Comparison of ENCODE assay signal across 1 cellular context in the genomic region with DNA sequence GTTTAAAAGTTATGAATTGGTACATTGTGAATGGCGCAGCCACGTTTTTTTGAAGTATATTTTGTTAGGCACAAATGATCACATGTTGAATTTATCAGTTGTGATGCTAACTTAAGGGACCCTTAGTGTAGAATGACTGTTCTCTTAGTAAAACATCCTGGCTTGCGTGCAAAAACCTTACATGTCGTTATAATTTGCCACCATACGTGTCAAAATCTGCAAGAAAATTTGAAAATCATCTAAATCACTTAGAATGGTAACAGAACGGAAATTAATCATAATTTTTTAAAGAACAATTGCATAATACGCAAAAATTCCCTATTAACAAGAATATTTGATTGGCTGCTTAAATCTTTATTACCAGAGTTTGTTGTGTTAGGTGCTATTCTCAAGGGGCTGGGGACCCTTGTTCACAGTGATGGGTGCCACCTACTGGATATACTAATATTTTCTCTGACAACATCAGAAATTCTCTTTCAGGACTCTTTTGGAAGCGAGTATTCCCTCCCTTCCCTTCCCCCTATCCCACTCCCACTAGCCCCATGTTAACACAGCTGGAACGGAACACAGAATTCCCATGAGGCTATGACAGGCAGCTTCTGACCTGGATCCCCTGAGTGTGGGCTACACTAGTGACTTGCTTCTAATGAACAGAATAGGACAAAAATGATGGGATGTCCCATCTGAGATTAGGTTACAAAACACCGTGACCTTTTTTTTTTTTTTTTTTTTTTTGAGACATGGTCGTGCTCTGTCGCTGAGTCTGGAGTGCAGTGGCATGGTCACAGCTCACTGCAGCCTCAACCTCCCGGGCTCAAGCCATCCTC.
TF ChIP-seq lines count a peak whose summit lies in the region.

No MANE protein-coding gene starts in this region.

TF ChIP-seq in HepG2, 621 proteins besides CTCF, POLR2A, EP300 and RAD21 (continued from another document):
- no peak for TF ChIP-seq TEF (CRISPR knock-in tag; IDR thresholded peaks at IDR 0.05)
- TF ChIP-seq ZNF180 (CRISPR knock-in tag; IDR thresholded peaks at IDR 0.05; ENCODE audit: borderline replicate concordance, low read depth), result no peak
- TF ChIP-seq CHD4 (IDR thresholded peaks at IDR 0.05; ENCODE audit: borderline replicate concordance, low read length), result no peak
